Comparison of ENCODE assay signal across 16 cellular contexts in the genomic region with DNA sequence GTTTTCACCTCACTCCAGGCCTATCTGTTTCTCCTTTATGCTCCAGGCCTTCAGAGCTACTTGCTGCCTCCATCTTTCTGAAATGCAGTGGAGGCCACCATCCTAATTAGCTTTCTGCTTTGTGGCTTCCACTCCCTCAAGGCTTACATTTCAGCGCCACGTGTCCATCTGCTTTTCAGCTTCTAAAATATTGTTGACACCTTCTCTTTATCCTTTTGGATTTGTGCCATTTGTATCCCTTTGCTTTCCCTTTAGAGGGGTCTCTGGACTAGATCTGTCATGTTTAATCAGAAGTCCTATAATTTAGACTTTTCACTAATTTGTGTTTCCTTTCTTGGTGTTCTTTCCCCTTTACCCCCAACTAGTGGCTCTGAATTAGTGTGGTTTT.
DNase-seq lines count a peak whose midpoint lies in the region; ATAC-seq and TF ChIP-seq lines count a peak whose summit lies in the region.
"Had no signal": no experiment of that assay in that cellular context is flagged by ENCODE, and none has a peak within 500 bp of the region (broad histone marks: within the 10 kb centered on the region; RNA-seq: fewer than 3 reads in every experiment).

No MANE protein-coding gene starts in this region.

- H3K4me1 ChIP-seq in SK-N-SH (ENCODE audit: control insufficient read depth in 1 of 2, insufficient read depth in 2 of 2, low read depth in 1 of 2, low read length in 1 of 2): peaks cover 2 to 53% of the 10 kb centered on the region in 2 experiments; a peak in 3 of 4 replicates

- no peak overlapping the region for H3K4me3 ChIP-seq in SK-N-SH (ENCODE audit: low read depth in 2 of 2, low read length in 1 of 2)
- H3K4me3 ChIP-seq: suprapubic skin had no signal

- 98% methylated on average over 2 of the region's 2 CpGs for WGBS in SK-N-SH (ENCODE audit: low lambda C conversion rate)

- no peak for DNase-seq in SK-N-SH
- DNase-seq in T-helper 2 cell treated with Interferon-gamma antibody and Interleukin-4, amounts not matched to agents 5 μg/mL and 100 μg/mL, for 36 hours (ENCODE audit: low spot score): no peak
- DNase-seq in immature natural killer cell: no peak
- DNase-seq in stimulated activated naive B cell treated with anti-CD40 and anti-IgM and Interleukin-4, amounts not matched to agents 10 μg/mL and 1 μg/mL and 100 μg/mL, for 72 hours: no peak
- DNase-seq in kidney tubule cell (ENCODE audit: low spot score): no peak
- no peak for DNase-seq in middle frontal gyrus (ENCODE audit: extremely low spot score, low spot score)
- DNase-seq in NCI-H2171 treated with DMSO at 0.1 percent for 48 hours (lab: John Stamatoyannopoulos, UW): no peak
- DNase-seq: 8988T, hippocampal formation, mammary epithelial cell, NCI-H2171, T-helper 9 cell had no signal

- no peaks in the 10 kb centered on the region for H3K36me3 ChIP-seq in SK-N-SH (replicated peaks in 1 of 2; ENCODE audit: control insufficient read depth in 1 of 2, insufficient read depth in 2 of 2, low read length in 1 of 2)
- H3K36me3 ChIP-seq: suprapubic skin had no signal

- CTCF ChIA-PET in SK-N-SH (lab: Yijun Ruan, JAX): no interaction called here

- no peaks in the 10 kb centered on the region for H3K9me3 ChIP-seq in SK-N-SH
- H3K9me3 ChIP-seq: suprapubic skin had no signal

- no peak overlapping the region for H3K4me2 ChIP-seq in SK-N-SH

- no peaks in the 10 kb centered on the region for H3F3A ChIP-seq in SK-N-SH (replicated peaks; ENCODE audit: insufficient read depth)

- H3K4me3 Mint-ChIP-seq in T-helper 2 cell treated with Interferon-gamma antibody and Interleukin-4, amounts not matched to agents 5 μg/mL and 100 μg/mL, for 36 hours: peak overlapping the region; percentile 69
- H3K4me3 Mint-ChIP-seq in immature natural killer cell: peak overlapping the region; percentile 78 to 87 (median 79)
- peak overlapping the region; percentile 34 to 61 for H3K4me3 Mint-ChIP-seq in stimulated activated naive B cell treated with anti-CD40 and anti-IgM and Interleukin-4, amounts not matched to agents 10 μg/mL and 1 μg/mL and 100 μg/mL, for 72 hours

- no peak for TF ChIP-seq EP300 in SK-N-SH (IDR thresholded peaks at IDR 0.05; ENCODE audit: borderline replicate concordance in 1 of 2, low read depth in 1 of 2, low read length in 1 of 2)

- H3K27me3 Mint-ChIP-seq in T-helper 2 cell treated with Interferon-gamma antibody and Interleukin-4, amounts not matched to agents 5 μg/mL and 100 μg/mL, for 36 hours (ENCODE audit: low read depth): no peaks in the 10 kb centered on the region
- peaks cover 0 to 6% (median 6%) of the 10 kb centered on the region in 3 donors for H3K27me3 Mint-ChIP-seq in immature natural killer cell (ENCODE audit: low read depth in 3 of 3)
- H3K27me3 Mint-ChIP-seq in stimulated activated naive B cell treated with anti-CD40 and anti-IgM and Interleukin-4, amounts not matched to agents 10 μg/mL and 1 μg/mL and 100 μg/mL, for 72 hours: no peaks in the 10 kb centered on the region
- H3K27me3 Mint-ChIP-seq: brain, progenitor cell of endocrine pancreas had no signal

- no peak for ATAC-seq in SK-N-SH treated with all-trans-retinoic acid at 6 μM for 48 hours
- ATAC-seq in stimulated activated naive B cell treated with anti-CD40 and anti-IgM and Interleukin-4, amounts not matched to agents 10 μg/mL and 1 μg/mL and 100 μg/mL, for 72 hours (replicated peaks): no peak

- TF ChIP-seq RAD21 in SK-N-SH (IDR thresholded peaks at IDR 0.05; ENCODE audit: low read length): no peak

- H3K27ac Mint-ChIP-seq in T-helper 2 cell treated with Interferon-gamma antibody and Interleukin-4, amounts not matched to agents 5 μg/mL and 100 μg/mL, for 36 hours: peak overlapping the region; percentile 93
- peak overlapping the region; percentile 93 to 98 (median 96) for H3K27ac Mint-ChIP-seq in immature natural killer cell
- H3K27ac Mint-ChIP-seq in stimulated activated naive B cell treated with anti-CD40 and anti-IgM and Interleukin-4, amounts not matched to agents 10 μg/mL and 1 μg/mL and 100 μg/mL, for 72 hours: peak overlapping the region; percentile 96

- H3K27ac ChIP-seq in SK-N-SH (ENCODE audit: low read depth in 2 of 2, low read length in 1 of 2): peak overlapping the region in 1 of 2 experiments; percentile 95; a peak in 1 of 4 replicates
- H3K27ac ChIP-seq: suprapubic skin had no signal

- POLR2A ChIA-PET in SK-N-SH (lab: Yijun Ruan, JAX): interaction anchor here (0.7 kb wide), 1 partner anchor 10 kb away, joined by 3 read pairs; no protein-coding TSS in a partner anchor

- H3K9me3 Mint-ChIP-seq in T-helper 2 cell treated with Interferon-gamma antibody and Interleukin-4, amounts not matched to agents 5 μg/mL and 100 μg/mL, for 36 hours: no peaks in the 10 kb centered on the region
- H3K9me3 Mint-ChIP-seq in immature natural killer cell: no peaks in the 10 kb centered on the region
- no peaks in the 10 kb centered on the region for H3K9me3 Mint-ChIP-seq in stimulated activated naive B cell treated with anti-CD40 and anti-IgM and Interleukin-4, amounts not matched to agents 10 μg/mL and 1 μg/mL and 100 μg/mL, for 72 hours
- H3K9me3 Mint-ChIP-seq: brain had no signal

- no peak for TF ChIP-seq CTCF in SK-N-SH (IDR thresholded peaks at IDR 0.05)

- no peak overlapping the region for H3K9ac ChIP-seq in SK-N-SH

- no peaks in the 10 kb centered on the region for H3K79me2 ChIP-seq in SK-N-SH (ENCODE audit: insufficient read depth)

- no peaks in the 10 kb centered on the region for H3K27me3 ChIP-seq in SK-N-SH (ENCODE audit: insufficient read depth)
- H3K27me3 ChIP-seq: suprapubic skin had no signal

- no peaks in the 10 kb centered on the region for H4K20me1 ChIP-seq in SK-N-SH (ENCODE audit: insufficient read depth)

- H3K36me3 Mint-ChIP-seq in T-helper 2 cell treated with Interferon-gamma antibody and Interleukin-4, amounts not matched to agents 5 μg/mL and 100 μg/mL, for 36 hours (ENCODE audit: low read depth): peaks cover 38% of the 10 kb centered on the region
- peaks cover 2 to 12% (median 6%) of the 10 kb centered on the region in 3 donors for H3K36me3 Mint-ChIP-seq in immature natural killer cell
- H3K36me3 Mint-ChIP-seq in stimulated activated naive B cell treated with anti-CD40 and anti-IgM and Interleukin-4, amounts not matched to agents 10 μg/mL and 1 μg/mL and 100 μg/mL, for 72 hours: peaks cover 17 to 57% of the 10 kb centered on the region in 2 donors

- peaks cover 66% of the 10 kb centered on the region for H3K4me1 Mint-ChIP-seq in T-helper 2 cell treated with Interferon-gamma antibody and Interleukin-4, amounts not matched to agents 5 μg/mL and 100 μg/mL, for 36 hours (ENCODE audit: low read depth)
- H3K4me1 Mint-ChIP-seq in immature natural killer cell: peaks cover 96 to 99% of the 10 kb centered on the region in 2 donors
- H3K4me1 Mint-ChIP-seq in stimulated activated naive B cell treated with anti-CD40 and anti-IgM and Interleukin-4, amounts not matched to agents 10 μg/mL and 1 μg/mL and 100 μg/mL, for 72 hours: peaks cover 52 to 90% of the 10 kb centered on the region in 2 donors

- H2AFZ ChIP-seq in SK-N-SH (ENCODE audit: low read depth): no peak overlapping the region

- no peaks in the 10 kb centered on the region for H3K9me2 ChIP-seq in SK-N-SH

TF ChIP-seq in SK-N-SH, 30 proteins besides CTCF, POLR2A, EP300 and RAD21:
- TF ChIP-seq GATA2 (CRISPR knock-in tag; IDR thresholded peaks at IDR 0.05) (0 out of 2 replicates have a peak, but pooled peaks have one; percentile 7), SIN3A (IDR thresholded peaks at IDR 0.05; ENCODE audit: borderline replicate concordance, low read depth, low read length) (no peak)
TF ChIP-seq in SK-N-SH: peak in this region for 1.

TF ChIP-seq in SK-N-SH treated with all-trans-retinoic acid at 6 μM for 48 hours, 23 proteins besides CTCF, POLR2A, EP300 and RAD21 (continues in another document):
- TF ChIP-seq PPARA (CRISPR knock-in tag; IDR thresholded peaks at IDR 0.05; ENCODE audit: borderline replicate concordance): no peak
- no peak for TF ChIP-seq TOX (CRISPR knock-in tag; IDR thresholded peaks at IDR 0.05; ENCODE audit: borderline replicate concordance)
- TF ChIP-seq CSDC2 (CRISPR knock-in tag; IDR thresholded peaks at IDR 0.05): no peak
- TF ChIP-seq TCF4 (CRISPR knock-in tag; IDR thresholded peaks at IDR 0.05; ENCODE audit: borderline replicate concordance): no peak
- no peak for TF ChIP-seq ARNTL (CRISPR knock-in tag; IDR thresholded peaks at IDR 0.05; ENCODE audit: borderline replicate concordance, low read depth)
- no peak for TF ChIP-seq BACH2 (CRISPR knock-in tag; IDR thresholded peaks at IDR 0.05; ENCODE audit: borderline replicate concordance)
- TF ChIP-seq ZNF70 (CRISPR knock-in tag; IDR thresholded peaks at IDR 0.05): no peak
- TF ChIP-seq ZNF8 (CRISPR knock-in tag; IDR thresholded peaks at IDR 0.05): no peak
- TF ChIP-seq, protein P1, sequence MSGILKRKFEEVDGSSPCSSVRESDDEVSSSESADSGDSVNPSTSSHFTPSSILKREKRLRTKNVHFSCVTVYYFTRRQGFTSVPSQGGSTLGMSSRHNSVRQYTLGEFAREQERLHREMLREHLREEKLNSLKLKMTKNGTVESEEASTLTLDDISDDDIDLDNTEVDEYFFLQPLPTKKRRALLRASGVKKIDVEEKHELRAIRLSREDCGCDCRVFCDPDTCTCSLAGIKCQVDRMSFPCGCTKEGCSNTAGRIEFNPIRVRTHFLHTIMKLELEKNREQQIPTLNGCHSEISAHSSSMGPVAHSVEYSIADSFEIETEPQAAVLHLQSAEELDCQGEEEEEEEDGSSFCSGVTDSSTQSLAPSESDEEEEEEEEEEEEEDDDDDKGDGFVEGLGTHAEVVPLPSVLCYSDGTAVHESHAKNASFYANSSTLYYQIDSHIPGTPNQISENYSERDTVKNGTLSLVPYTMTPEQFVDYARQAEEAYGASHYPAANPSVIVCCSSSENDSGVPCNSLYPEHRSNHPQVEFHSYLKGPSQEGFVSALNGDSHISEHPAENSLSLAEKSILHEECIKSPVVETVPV (CRISPR knock-in tag; IDR thresholded peaks at IDR 0.05): no peak
- TF ChIP-seq OSR1 (CRISPR knock-in tag; IDR thresholded peaks at IDR 0.05): no peak
- TF ChIP-seq GLIS3 (CRISPR knock-in tag; IDR thresholded peaks at IDR 0.05): no peak
- TF ChIP-seq ESRRG (CRISPR knock-in tag; IDR thresholded peaks at IDR 0.05): no peak
